Comparison of ENCODE assay signal across 2 cellular contexts in genomic region chr12:111664510-111664909, GRCh38.
TF ChIP-seq lines count a peak whose summit lies in the region.

No MANE protein-coding gene starts in this region.

TF ChIP-seq in HepG2, 621 proteins besides CTCF, POLR2A, EP300 and RAD21 (continues in another document):
- TF ChIP-seq AHDC1 (CRISPR knock-in tag; IDR thresholded peaks at IDR 0.05; ENCODE audit: borderline replicate concordance) (no peak), ZNF430 (CRISPR knock-in tag; IDR thresholded peaks at IDR 0.05) (no peak), ZFP62 (CRISPR knock-in tag; IDR thresholded peaks at IDR 0.05) (no peak), ZGPAT (CRISPR knock-in tag; IDR thresholded peaks at IDR 0.05) (no peak), ZNF292 (CRISPR knock-in tag; IDR thresholded peaks at IDR 0.05; ENCODE audit: borderline replicate concordance, low read depth) (no peak), ZNF619 (CRISPR knock-in tag; IDR thresholded peaks at IDR 0.05) (no peak), ZNF224 (CRISPR knock-in tag; IDR thresholded peaks at IDR 0.05) (no peak), KDM5B (CRISPR knock-in tag; IDR thresholded peaks at IDR 0.05; ENCODE audit: borderline replicate concordance) (no peak), THAP8 (CRISPR knock-in tag; IDR thresholded peaks at IDR 0.05; ENCODE audit: borderline replicate concordance) (no peak), TIGD3 (CRISPR knock-in tag; IDR thresholded peaks at IDR 0.05; ENCODE audit: borderline replicate concordance) (no peak), CSRNP1 (CRISPR knock-in tag; IDR thresholded peaks at IDR 0.05) (no peak), ZNF691 (CRISPR knock-in tag; IDR thresholded peaks at IDR 0.05; ENCODE audit: borderline replicate concordance, low read depth) (no peak)

TF ChIP-seq in K562, 482 proteins besides CTCF, POLR2A, EP300 and RAD21:
- TF ChIP-seq PRDM10 (IDR thresholded peaks at IDR 0.05; ENCODE audit: partially characterized antibody) (no peak), ZBTB2 (IDR thresholded peaks at IDR 0.05) (no peak), SNIP1 (IDR thresholded peaks at IDR 0.05; ENCODE audit: low read depth) (no peak), RERE (CRISPR knock-in tag; IDR thresholded peaks at IDR 0.05; ENCODE audit: borderline replicate concordance) (no peak), ATF1 (CRISPR knock-in tag; IDR thresholded peaks at IDR 0.05) (no peak), ATF1 (tag; IDR thresholded peaks at IDR 0.05) (no peak), ZNF79 (CRISPR knock-in tag; IDR thresholded peaks at IDR 0.05; ENCODE audit: low read depth) (no peak), CBFA2T2 (conservative IDR thresholded peaks at IDR 0.05) (no peak), RBM22 (IDR thresholded peaks at IDR 0.05; ENCODE audit: low read depth, low read length, poor library complexity, severe bottlenecking) (no peak), ZNF551 (CRISPR knock-in tag; IDR thresholded peaks at IDR 0.05) (no peak), ETV6 (IDR thresholded peaks at IDR 0.05; ENCODE audit: borderline replicate concordance in 1 of 2, low read depth in 2 of 2, low read length in 1 of 2) (no peak), ETV6 (CRISPR knock-in tag; IDR thresholded peaks at IDR 0.05; ENCODE audit: borderline replicate concordance) (no peak), SIRT6 (IDR thresholded peaks at IDR 0.05; ENCODE audit: low read depth, low read length) (no peak), RUNX1 (IDR thresholded peaks at IDR 0.05; ENCODE audit: low read depth) (no peak)
